35 cellular contexts compared by ENCODE assay signal in genomic region chr1:170134606-170135005, GRCh38. TPM values are rescaled to one million over a fixed set of nuclear protein-coding genes. Genes with fewer than 3 reads are reported as not detected.
"Had no signal": no experiment of that assay in that cellular context is flagged by ENCODE, and none has a peak within 500 bp of the region (broad histone marks: within the 10 kb centered on the region; RNA-seq: fewer than 3 reads in every experiment).

No MANE protein-coding gene starts in this region.

- H3K36me3 ChIP-seq: esophagus squamous epithelium, gastroesophageal sphincter had no signal

- H3K27me3 ChIP-seq: body of pancreas, esophagus squamous epithelium, gastroesophageal sphincter had no signal

- ATAC-seq: activated CD4-positive, alpha-beta T cell treated with anti-CD3 and anti-CD28 coated beads for 36 hours; activated CD8-positive, alpha-beta memory T cell treated with anti-CD3 and anti-CD28 coated beads, Interleukin-2, amount 10 ng/mL, durations not matched to agents 7 days and 5 days; activated CD8-positive, alpha-beta T cell treated with anti-CD3 and anti-CD28 coated beads, Interleukin-2, amount 10 ng/mL, durations not matched to agents 7 days and 5 days; activated T-cell treated with anti-CD3 and anti-CD28 coated beads, Interleukin-2, amount 50 U/mL, for 72 hours; body of pancreas; effector memory CD8-positive, alpha-beta T cell; gastroesophageal sphincter had no signal

- H3K9me3 ChIP-seq: body of pancreas, esophagus squamous epithelium, gastroesophageal sphincter had no signal

- H3K4me1 ChIP-seq: body of pancreas, esophagus squamous epithelium had no signal

- H3K27ac ChIP-seq: body of pancreas, esophagus squamous epithelium had no signal

- H3K4me3 ChIP-seq: body of pancreas, esophagus squamous epithelium, gastroesophageal sphincter had no signal

- FAIRE-seq: colon had no signal

- DNase-seq: activated CD4-positive, alpha-beta memory T cell treated with anti-CD3 and anti-CD28 coated beads for 36 hours; activated CD4-positive, alpha-beta T cell treated with anti-CD3 and anti-CD28 coated beads for 36 hours; activated CD4-positive, alpha-beta T cell treated with anti-CD3 and anti-CD28 coated beads, Interleukin-2, amount 10 ng/mL, durations not matched to agents 24 days and 14 days; activated CD4-positive, CD25-positive, alpha-beta regulatory T cell; activated CD4-positive, CD25-positive, alpha-beta regulatory T cell treated with anti-CD3 and anti-CD28 coated beads, Interleukin-2, amount 50 U/mL, for 72 hours; activated CD8-positive, alpha-beta memory T cell treated with anti-CD3 and anti-CD28 coated beads, Interleukin-2, amount 10 ng/mL, durations not matched to agents 7 days and 5 days; activated CD8-positive, alpha-beta memory T cell treated with anti-CD3 and anti-CD28 coated beads, Interleukin-2, amount 50 U/mL, for 48 hours; activated CD8-positive, alpha-beta T cell treated with anti-CD3 and anti-CD28 coated beads, Interleukin-2, amount 10 ng/mL, durations not matched to agents 7 days and 5 days; activated gamma-delta T cell; activated naive CD4-positive, alpha-beta T cell; activated naive CD4-positive, alpha-beta T cell treated with anti-CD3 and anti-CD28 coated beads, Interleukin-2, amount 50 U/mL, for 16 hours; activated T-cell treated with anti-CD3 and anti-CD28 coated beads for 4 hours; activated T-cell treated with anti-CD3 and anti-CD28 coated beads, Interleukin-2, amount 50 U/mL, for 24 hours; activated T-cell treated with anti-CD3 and anti-CD28 coated beads, Interleukin-2, amount 50 U/mL, for 72 hours; amniotic stem cell; anterior cingulate cortex; body of pancreas; caudate nucleus; cortex of kidney; dermis blood vessel endothelial cell; effector CD4-positive, alpha-beta T cell; effector memory CD8-positive, alpha-beta T cell; erythroblast; esophagus squamous epithelium; foreskin melanocyte; T-helper 2 cell had no signal

RNA-seq across cellular contexts. Expression of gene NTMT2, which starts 11.2 kb away (rescaled TPM):
- total RNA-seq: activated CD4-positive, alpha-beta memory T cell treated with anti-CD3 and anti-CD28 coated beads for 36 hours; activated CD4-positive, alpha-beta T cell treated with anti-CD3 and anti-CD28 coated beads for 36 hours; activated CD4-positive, alpha-beta T cell treated with anti-CD3 and anti-CD28 coated beads, Interleukin-2, amount 10 ng/mL, durations not matched to agents 24 days and 14 days; activated CD8-positive, alpha-beta memory T cell treated with anti-CD3 and anti-CD28 coated beads for 36 hours; activated CD8-positive, alpha-beta memory T cell treated with anti-CD3 and anti-CD28 coated beads, Interleukin-2, amount 10 ng/mL, durations not matched to agents 7 days and 5 days; activated CD8-positive, alpha-beta T cell treated with anti-CD3 and anti-CD28 coated beads, Interleukin-2, amount 10 ng/mL, durations not matched to agents 7 days and 5 days; activated T-cell treated with anti-CD3 and anti-CD28 coated beads, Interleukin-2, amount 50 U/mL, for 72 hours; body of pancreas; chondrocyte; dermis blood vessel endothelial cell; esophagus squamous epithelium; fibroblast of lung; fibroblast of villous mesenchyme; gastroesophageal sphincter; glomerular endothelial cell; T-helper 1 cell treated with Interleukin-12 subunit alpha and Interleukin-12 subunit beta and Interleukin-4 antibody, amounts not matched to agents 30 ng/mL and 1 ng/mL, for 36 hours had no signal
- polyA plus RNA-seq: adipose tissue, fibroblast of lung had no signal
